Comparison of ENCODE assay signal across 20 cellular contexts in the genomic region with DNA sequence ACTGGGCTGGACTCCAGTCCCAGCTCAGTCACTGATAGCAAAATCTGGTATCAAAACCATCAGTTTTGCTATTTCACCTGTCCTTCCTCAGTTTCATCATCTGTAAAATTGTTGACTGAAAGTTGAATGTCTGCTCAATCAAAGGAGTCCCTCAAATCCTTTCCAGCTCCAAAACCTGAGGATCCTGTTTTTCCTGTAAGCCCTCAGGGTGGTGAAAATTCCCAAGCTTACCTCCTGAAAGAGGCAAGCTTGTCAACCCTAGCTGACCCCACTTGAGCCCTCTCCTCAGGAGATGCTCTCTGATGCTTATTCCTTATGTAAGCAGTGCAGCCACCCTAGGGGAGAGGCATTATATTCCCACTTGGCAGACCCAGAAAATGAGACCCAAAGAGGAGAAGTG.
"Had no signal": no experiment of that assay in that cellular context is flagged by ENCODE, and none has a peak within 500 bp of the region (broad histone marks: within the 10 kb centered on the region; RNA-seq: fewer than 3 reads in every experiment).

No MANE protein-coding gene starts in this region.

- H3K27me3 ChIP-seq: colonic mucosa, esophagus muscularis mucosa, hepatocyte, pancreas, sigmoid colon, spleen, stomach, testis, upper lobe of right lung had no signal

- H3K4me3 ChIP-seq: colonic mucosa, esophagus muscularis mucosa, hepatocyte, left ventricle myocardium inferior, pancreas, sigmoid colon, spleen, stomach, testis, upper lobe of right lung had no signal

- H3K4me2 ChIP-seq: hepatocyte had no signal

- H3K27me3 Mint-ChIP-seq: activated CD8-positive, alpha-beta memory T cell treated with anti-CD3 and anti-CD28 coated beads, Interleukin-2, amount 10 ng/mL, durations not matched to agents 7 days and 5 days; activated naive CD4-positive, alpha-beta T cell treated with anti-CD3 and anti-CD28 coated beads, Interleukin-2, amount 10 ng/mL, durations not matched to agents 7 days and 5 days; memory B cell had no signal

- H3K36me3 ChIP-seq: colonic mucosa, esophagus muscularis mucosa, left ventricle myocardium inferior, pancreas, sigmoid colon, stomach, upper lobe of right lung had no signal

- H3K9me3 Mint-ChIP-seq: activated naive CD4-positive, alpha-beta T cell treated with anti-CD3 and anti-CD28 coated beads, Interleukin-2, amount 10 ng/mL, durations not matched to agents 7 days and 5 days; memory B cell; naive thymus-derived CD8-positive, alpha-beta T cell had no signal

- H3K36me3 Mint-ChIP-seq: activated CD8-positive, alpha-beta memory T cell treated with anti-CD3 and anti-CD28 coated beads, Interleukin-2, amount 10 ng/mL, durations not matched to agents 7 days and 5 days; activated naive CD4-positive, alpha-beta T cell treated with anti-CD3 and anti-CD28 coated beads, Interleukin-2, amount 10 ng/mL, durations not matched to agents 7 days and 5 days had no signal

- DNase-seq: activated CD4-positive, alpha-beta T cell treated with anti-CD3 and anti-CD28 coated beads, Interleukin-2, amount 50 U/mL, for 48 hours; activated CD8-positive, alpha-beta memory T cell treated with anti-CD3 and anti-CD28 coated beads, Interleukin-2, amount 10 ng/mL, durations not matched to agents 7 days and 5 days; activated naive CD4-positive, alpha-beta T cell treated with anti-CD3 and anti-CD28 coated beads, Interleukin-2, amount 10 ng/mL, durations not matched to agents 7 days and 5 days; activated T-cell treated with anti-CD3 and anti-CD28 coated beads, Interleukin-2, amount 50 U/mL, for 1 hour; amniotic stem cell; caudate nucleus; colonic mucosa; left ventricle myocardium inferior; naive thymus-derived CD8-positive, alpha-beta T cell; pancreas; spleen; stomach; T1000; testis; upper lobe of right lung had no signal

- H2AFZ ChIP-seq: hepatocyte had no signal

- H3K27ac ChIP-seq: colonic mucosa, esophagus muscularis mucosa, hepatocyte, left ventricle myocardium inferior, pancreas, sigmoid colon, stomach, testis, upper lobe of right lung, VCaP had no signal

- H3K9me3 ChIP-seq: colonic mucosa, esophagus muscularis mucosa, left ventricle myocardium inferior, pancreas, sigmoid colon, spleen, stomach, testis, upper lobe of right lung had no signal

- H3K27ac Mint-ChIP-seq: activated CD8-positive, alpha-beta memory T cell treated with anti-CD3 and anti-CD28 coated beads, Interleukin-2, amount 10 ng/mL, durations not matched to agents 7 days and 5 days; activated naive CD4-positive, alpha-beta T cell treated with anti-CD3 and anti-CD28 coated beads, Interleukin-2, amount 10 ng/mL, durations not matched to agents 7 days and 5 days; memory B cell; naive thymus-derived CD8-positive, alpha-beta T cell had no signal

- ATAC-seq: activated CD8-positive, alpha-beta memory T cell treated with anti-CD3 and anti-CD28 coated beads, Interleukin-2, amount 10 ng/mL, durations not matched to agents 7 days and 5 days; naive thymus-derived CD8-positive, alpha-beta T cell; pancreas; upper lobe of right lung had no signal

- H3K79me2 ChIP-seq: hepatocyte had no signal

- H3K4me3 Mint-ChIP-seq: activated CD8-positive, alpha-beta memory T cell treated with anti-CD3 and anti-CD28 coated beads, Interleukin-2, amount 10 ng/mL, durations not matched to agents 7 days and 5 days; activated naive CD4-positive, alpha-beta T cell treated with anti-CD3 and anti-CD28 coated beads, Interleukin-2, amount 10 ng/mL, durations not matched to agents 7 days and 5 days; memory B cell; naive thymus-derived CD8-positive, alpha-beta T cell had no signal
